ENCODE assay signal across 22 cellular contexts in the genomic region with DNA sequence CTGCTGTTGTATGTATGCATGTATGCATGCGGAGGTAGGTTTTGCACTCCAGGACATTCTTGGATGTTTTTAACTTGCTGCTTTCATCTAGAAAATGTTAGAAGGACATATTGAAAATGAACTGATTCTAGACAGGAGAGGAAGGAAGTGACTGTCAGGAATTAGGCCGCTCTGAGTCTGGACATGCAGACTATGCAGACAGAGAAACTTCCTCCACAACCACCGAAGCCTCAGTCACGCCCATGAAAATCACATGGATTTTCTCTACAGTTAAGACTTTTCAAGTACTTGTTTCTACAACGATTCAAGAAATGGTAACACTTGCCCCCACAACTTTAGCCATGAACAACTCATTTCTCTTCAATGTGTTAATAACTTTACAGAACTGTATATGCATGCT.
A peak's percentile ranks its signal among the peaks of the same experiment; 100 is the strongest.
DNase-seq lines count a peak whose midpoint lies in the region; ATAC-seq and TF ChIP-seq lines count a peak whose summit lies in the region.
"Had no signal": no experiment of that assay in that cellular context is flagged by ENCODE, and none has a peak within 500 bp of the region (broad histone marks: within the 10 kb centered on the region; RNA-seq: fewer than 3 reads in every experiment).

No MANE protein-coding gene starts in this region.

- POLR2A ChIA-PET in WTC11 (lab: Charles Lee): no interaction called here

- ATAC-seq in WTC11 (no peak), left lung (peak; percentile 41), HG03159 (IDR thresholded peaks at IDR 0.05; ENCODE audit: unreplicated experiment) (no peak), GM21447 (IDR thresholded peaks at IDR 0.05; ENCODE audit: unreplicated experiment) (no peak)
- ATAC-seq: gastrocnemius medialis, left colon, right cardiac atrium had no signal

- DNase-seq in MV-4-11 (lab: John Stamatoyannopoulos, UW) (peak; percentile 58), WTC11 (ENCODE audit: low spot score) (no peak), left lung (peak in 1 of 2 donors; percentile 36), HuH-7 (ENCODE audit: low spot score) (no peak), retina (no peak)
- DNase-seq: activated CD4-positive, alpha-beta T cell treated with anti-CD3 and anti-CD28 coated beads, Interleukin-2, amount 50 U/mL, for 4 hours; activated naive CD4-positive, alpha-beta T cell treated with anti-CD3 and anti-CD28 coated beads for 36 hours; activated T-cell treated with anti-CD3 and anti-CD28 coated beads, Interleukin-2, amount 50 U/mL, for 1 hour; CD4-positive, CD25-positive, alpha-beta regulatory T cell; DMS53; left colon; MM.1S; NCI-H2029; NCI-H526 treated with DMSO at 0.1 percent for 48 hours; PC-9; right cardiac atrium; stimulated activated naive CD4-positive, alpha-beta T cell treated with Interleukin-2 at 50 U/mL for 16 hours had no signal

- H3K4me1 Mint-ChIP-seq in WTC11: peaks cover 24% of the 10 kb centered on the region

- no peaks in the 10 kb centered on the region for H3K9me3 Mint-ChIP-seq in WTC11
- H3K9me3 Mint-ChIP-seq: activated naive CD4-positive, alpha-beta T cell treated with anti-CD3 and anti-CD28 coated beads for 36 hours had no signal

- no peaks in the 10 kb centered on the region; a peak in 1 of 22 replicates for H3K9me3 ChIP-seq in BLaER1 treated with 17β-estradiol and CSF1 and Interleukin-3, amounts not matched to agents 10 nM and 100 nM (replicated peaks in 1 of 11)
- no peaks in the 10 kb centered on the region for H3K9me3 ChIP-seq in left lung
- H3K9me3 ChIP-seq: gastrocnemius medialis, tibial nerve had no signal

- H3K4me1 ChIP-seq in BLaER1 treated with 17β-estradiol and CSF1 and Interleukin-3, amounts not matched to agents 10 nM and 100 nM: peaks cover 0 to 22% (median 4%) of the 10 kb centered on the region in 10 experiments; a peak in 12 of 20 replicates
- H3K4me1 ChIP-seq in left lung: no peaks in the 10 kb centered on the region
- H3K4me1 ChIP-seq: gastrocnemius medialis had no signal

- H4K20me1 ChIP-seq in BLaER1 treated with 17β-estradiol and CSF1 and Interleukin-3, amounts not matched to agents 10 nM and 100 nM: no peaks in the 10 kb centered on the region

- peak overlapping the region in 6 of 11 experiments; percentile 10 to 58 (median 34); a peak in 9 of 22 replicates for H3K4me2 ChIP-seq in BLaER1 treated with 17β-estradiol and CSF1 and Interleukin-3, amounts not matched to agents 10 nM and 100 nM
- H3K4me2 ChIP-seq: PC-9 had no signal

- H3K27me3 Mint-ChIP-seq in WTC11 (ENCODE audit: low read depth): no peaks in the 10 kb centered on the region
- H3K27me3 Mint-ChIP-seq: CD4-positive, CD25-positive, alpha-beta regulatory T cell had no signal

- no peaks in the 10 kb centered on the region for H3K36me3 Mint-ChIP-seq in WTC11

- H3K4me3 ChIP-seq in BLaER1 treated with 17β-estradiol and CSF1 and Interleukin-3, amounts not matched to agents 10 nM and 100 nM: no peak overlapping the region
- no peak overlapping the region for H3K4me3 ChIP-seq in left lung
- H3K4me3 ChIP-seq: gastrocnemius medialis, PC-9, tibial nerve had no signal

- no peak overlapping the region; a peak in 1 of 22 replicates for H3K27ac ChIP-seq in BLaER1 treated with 17β-estradiol and CSF1 and Interleukin-3, amounts not matched to agents 10 nM and 100 nM
- no peak overlapping the region for H3K27ac ChIP-seq in left lung
- H3K27ac ChIP-seq: gastrocnemius medialis, PC-9, tibial nerve had no signal

- H3K27me3 ChIP-seq in BLaER1 treated with 17β-estradiol and CSF1 and Interleukin-3, amounts not matched to agents 10 nM and 100 nM: no peaks in the 10 kb centered on the region
- no peaks in the 10 kb centered on the region for H3K27me3 ChIP-seq in left lung
- H3K27me3 ChIP-seq: gastrocnemius medialis, tibial nerve had no signal

- intact Hi-C loops in left lung (cut with DNase I): no loop called here

- CTCF ChIA-PET in WTC11 (lab: Charles Lee): no interaction called here

- H3K36me3 ChIP-seq in BLaER1 treated with 17β-estradiol and CSF1 and Interleukin-3, amounts not matched to agents 10 nM and 100 nM: no peaks in the 10 kb centered on the region; a peak in 1 of 22 replicates
- no peaks in the 10 kb centered on the region for H3K36me3 ChIP-seq in left lung
- H3K36me3 ChIP-seq: gastrocnemius medialis, tibial nerve had no signal

- H3K9ac ChIP-seq in BLaER1 treated with 17β-estradiol and CSF1 and Interleukin-3, amounts not matched to agents 10 nM and 100 nM: no peak overlapping the region

- no peak for TF ChIP-seq CTCF in WTC11 (IDR thresholded peaks at IDR 0.05)
- no peak for TF ChIP-seq CTCF in left lung (IDR thresholded peaks at IDR 0.05)

- H3K4me3 Mint-ChIP-seq in WTC11: no peak overlapping the region
- H3K4me3 Mint-ChIP-seq: activated naive CD4-positive, alpha-beta T cell treated with anti-CD3 and anti-CD28 coated beads for 36 hours; CD4-positive, CD25-positive, alpha-beta regulatory T cell had no signal

- H3K27ac Mint-ChIP-seq in WTC11: peak overlapping the region; percentile 28; the same call in 1 of the 2 replicates
- H3K27ac Mint-ChIP-seq: activated naive CD4-positive, alpha-beta T cell treated with anti-CD3 and anti-CD28 coated beads for 36 hours; CD4-positive, CD25-positive, alpha-beta regulatory T cell had no signal

TF ChIP-seq in WTC11, 78 proteins besides CTCF, POLR2A, EP300 and RAD21:
- TF ChIP-seq, protein P1, sequence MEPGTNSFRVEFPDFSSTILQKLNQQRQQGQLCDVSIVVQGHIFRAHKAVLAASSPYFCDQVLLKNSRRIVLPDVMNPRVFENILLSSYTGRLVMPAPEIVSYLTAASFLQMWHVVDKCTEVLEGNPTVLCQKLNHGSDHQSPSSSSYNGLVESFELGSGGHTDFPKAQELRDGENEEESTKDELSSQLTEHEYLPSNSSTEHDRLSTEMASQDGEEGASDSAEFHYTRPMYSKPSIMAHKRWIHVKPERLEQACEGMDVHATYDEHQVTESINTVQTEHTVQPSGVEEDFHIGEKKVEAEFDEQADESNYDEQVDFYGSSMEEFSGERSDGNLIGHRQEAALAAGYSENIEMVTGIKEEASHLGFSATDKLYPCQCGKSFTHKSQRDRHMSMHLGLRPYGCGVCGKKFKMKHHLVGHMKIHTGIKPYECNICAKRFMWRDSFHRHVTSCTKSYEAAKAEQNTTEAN (CRISPR knock-in tag; IDR thresholded peaks at IDR 0.05): no peak
- no peak for TF ChIP-seq GRHL2 (CRISPR knock-in tag; IDR thresholded peaks at IDR 0.05; ENCODE audit: insufficient replicate concordance, severe bottlenecking)
- no peak for TF ChIP-seq ETV6 (CRISPR knock-in tag; IDR thresholded peaks at IDR 0.05)
- no peak for TF ChIP-seq HMGA2 (CRISPR knock-in tag; IDR thresholded peaks at IDR 0.05)
- TF ChIP-seq EMX1 (CRISPR knock-in tag; IDR thresholded peaks at IDR 0.05): no peak
- no peak for TF ChIP-seq TCF7 (CRISPR knock-in tag; IDR thresholded peaks at IDR 0.05; ENCODE audit: low read depth)
- TF ChIP-seq, protein P2, sequence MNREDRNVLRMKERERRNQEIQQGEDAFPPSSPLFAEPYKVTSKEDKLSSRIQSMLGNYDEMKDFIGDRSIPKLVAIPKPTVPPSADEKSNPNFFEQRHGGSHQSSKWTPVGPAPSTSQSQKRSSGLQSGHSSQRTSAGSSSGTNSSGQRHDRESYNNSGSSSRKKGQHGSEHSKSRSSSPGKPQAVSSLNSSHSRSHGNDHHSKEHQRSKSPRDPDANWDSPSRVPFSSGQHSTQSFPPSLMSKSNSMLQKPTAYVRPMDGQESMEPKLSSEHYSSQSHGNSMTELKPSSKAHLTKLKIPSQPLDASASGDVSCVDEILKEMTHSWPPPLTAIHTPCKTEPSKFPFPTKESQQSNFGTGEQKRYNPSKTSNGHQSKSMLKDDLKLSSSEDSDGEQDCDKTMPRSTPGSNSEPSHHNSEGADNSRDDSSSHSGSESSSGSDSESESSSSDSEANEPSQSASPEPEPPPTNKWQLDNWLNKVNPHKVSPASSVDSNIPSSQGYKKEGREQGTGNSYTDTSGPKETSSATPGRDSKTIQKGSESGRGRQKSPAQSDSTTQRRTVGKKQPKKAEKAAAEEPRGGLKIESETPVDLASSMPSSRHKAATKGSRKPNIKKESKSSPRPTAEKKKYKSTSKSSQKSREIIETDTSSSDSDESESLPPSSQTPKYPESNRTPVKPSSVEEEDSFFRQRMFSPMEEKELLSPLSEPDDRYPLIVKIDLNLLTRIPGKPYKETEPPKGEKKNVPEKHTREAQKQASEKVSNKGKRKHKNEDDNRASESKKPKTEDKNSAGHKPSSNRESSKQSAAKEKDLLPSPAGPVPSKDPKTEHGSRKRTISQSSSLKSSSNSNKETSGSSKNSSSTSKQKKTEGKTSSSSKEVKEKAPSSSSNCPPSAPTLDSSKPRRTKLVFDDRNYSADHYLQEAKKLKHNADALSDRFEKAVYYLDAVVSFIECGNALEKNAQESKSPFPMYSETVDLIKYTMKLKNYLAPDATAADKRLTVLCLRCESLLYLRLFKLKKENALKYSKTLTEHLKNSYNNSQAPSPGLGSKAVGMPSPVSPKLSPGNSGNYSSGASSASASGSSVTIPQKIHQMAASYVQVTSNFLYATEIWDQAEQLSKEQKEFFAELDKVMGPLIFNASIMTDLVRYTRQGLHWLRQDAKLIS (CRISPR knock-in tag; IDR thresholded peaks at IDR 0.05; ENCODE audit: borderline replicate concordance): no peak
- TF ChIP-seq, protein P3, sequence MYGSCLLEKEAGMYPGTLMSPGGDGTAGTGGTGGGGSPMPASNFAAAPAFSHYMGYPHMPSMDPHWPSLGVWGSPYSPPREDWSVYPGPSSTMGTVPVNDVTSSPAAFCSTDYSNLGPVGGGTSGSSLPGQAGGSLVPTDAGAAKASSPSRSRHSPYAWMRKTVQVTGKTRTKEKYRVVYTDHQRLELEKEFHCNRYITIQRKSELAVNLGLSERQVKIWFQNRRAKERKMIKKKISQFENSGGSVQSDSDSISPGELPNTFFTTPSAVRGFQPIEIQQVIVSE (CRISPR knock-in tag; IDR thresholded peaks at IDR 0.05; ENCODE audit: borderline replicate concordance): no peak
- TF ChIP-seq SMAD4 (CRISPR knock-in tag; IDR thresholded peaks at IDR 0.05): no peak
- TF ChIP-seq FOXP1 (CRISPR knock-in tag; IDR thresholded peaks at IDR 0.05; ENCODE audit: borderline replicate concordance): no peak
